21 cellular contexts compared by ENCODE assay signal in genomic region chr6:132742495-132742894, GRCh38. TPM values are rescaled to one million over a fixed set of nuclear protein-coding genes. Genes with fewer than 3 reads are reported as not detected.
"Had no signal": no experiment of that assay in that cellular context is flagged by ENCODE, and none has a peak within 500 bp of the region (broad histone marks: within the 10 kb centered on the region; RNA-seq: fewer than 3 reads in every experiment).

No MANE protein-coding gene starts in this region.

- H3K4me1 Mint-ChIP-seq: activated naive CD8-positive, alpha-beta T cell treated with anti-CD3 and anti-CD28 coated beads, Interleukin-2, amount 50 U/mL, for 24 hours; activated T-helper 17 cell treated with anti-CD3 and anti-CD28 coated beads, Interleukin-2, amount 50 U/mL, for 72 hours; neural crest cell; stimulated activated effector memory CD8-positive, alpha-beta T cell treated with anti-CD3 and anti-CD28 coated beads, Interleukin-12 subunit alpha, Interleukin-12 subunit beta, amount 100 ng/mL, for 72 hours had no signal

- H3K27ac Mint-ChIP-seq: activated naive CD8-positive, alpha-beta T cell treated with anti-CD3 and anti-CD28 coated beads, Interleukin-2, amount 50 U/mL, for 24 hours; activated T-helper 17 cell treated with anti-CD3 and anti-CD28 coated beads, Interleukin-2, amount 50 U/mL, for 72 hours; stimulated activated effector memory CD8-positive, alpha-beta T cell treated with anti-CD3 and anti-CD28 coated beads, Interleukin-12 subunit alpha, Interleukin-12 subunit beta, amount 100 ng/mL, for 72 hours had no signal

- H3K4me3 Mint-ChIP-seq: activated naive CD8-positive, alpha-beta T cell treated with anti-CD3 and anti-CD28 coated beads, Interleukin-2, amount 50 U/mL, for 24 hours; activated T-helper 17 cell treated with anti-CD3 and anti-CD28 coated beads, Interleukin-2, amount 50 U/mL, for 72 hours; neural crest cell; stimulated activated effector memory CD8-positive, alpha-beta T cell treated with anti-CD3 and anti-CD28 coated beads, Interleukin-12 subunit alpha, Interleukin-12 subunit beta, amount 100 ng/mL, for 72 hours had no signal

- H3K36me3 Mint-ChIP-seq: stimulated activated effector memory CD8-positive, alpha-beta T cell treated with anti-CD3 and anti-CD28 coated beads, Interleukin-12 subunit alpha, Interleukin-12 subunit beta, amount 100 ng/mL, for 72 hours had no signal

- DNase-seq: activated CD4-positive, CD25-positive, alpha-beta regulatory T cell treated with anti-CD3 and anti-CD28 coated beads, Interleukin-2, amount 50 U/mL, for 72 hours; activated naive CD4-positive, alpha-beta T cell treated with Interleukin-2 at 50 U/mL for 16 hours; activated naive CD8-positive, alpha-beta T cell treated with anti-CD3 and anti-CD28 coated beads, Interleukin-2, amount 50 U/mL, for 24 hours; aorta; cortex of kidney; effector CD8-positive, alpha-beta T cell; esophagus squamous epithelium; hypothalamus; kidney; psoas muscle; sigmoid colon; stimulated activated CD4-positive, alpha-beta T cell treated with anti-CD3 and anti-CD28 coated beads, Interleukin-12 subunit alpha, Interleukin-12 subunit beta, amount 100 ng/mL, for 4 hours; stimulated activated CD4-positive, alpha-beta T cell treated with anti-CD3 and anti-CD28 coated beads, Interleukin-2, amount 100 ng/mL, for 24 hours; T-helper 9 cell; thyroid gland had no signal

- H3K27me3 Mint-ChIP-seq: activated naive CD8-positive, alpha-beta T cell treated with anti-CD3 and anti-CD28 coated beads, Interleukin-2, amount 50 U/mL, for 24 hours; activated T-helper 17 cell treated with anti-CD3 and anti-CD28 coated beads, Interleukin-2, amount 50 U/mL, for 72 hours had no signal

RNA-seq across cellular contexts. Expression of gene VNN2, which starts 15.2 kb away (rescaled TPM):
- total RNA-seq: endothelial cell of umbilical vein, fibroblast of villous mesenchyme, neural crest cell, osteocyte had no signal
- polyA plus RNA-seq: endothelial cell of umbilical vein had no signal

RNA-seq across cellular contexts. Expression of gene VNN1, which starts 28.6 kb away (rescaled TPM):
- total RNA-seq: activated T-helper 17 cell treated with anti-CD3 and anti-CD28 coated beads, Interleukin-2, amount 50 U/mL, for 72 hours; endothelial cell of umbilical vein; neural crest cell; osteocyte had no signal
- polyA plus RNA-seq: endothelial cell of umbilical vein had no signal
